In the genomic region with DNA sequence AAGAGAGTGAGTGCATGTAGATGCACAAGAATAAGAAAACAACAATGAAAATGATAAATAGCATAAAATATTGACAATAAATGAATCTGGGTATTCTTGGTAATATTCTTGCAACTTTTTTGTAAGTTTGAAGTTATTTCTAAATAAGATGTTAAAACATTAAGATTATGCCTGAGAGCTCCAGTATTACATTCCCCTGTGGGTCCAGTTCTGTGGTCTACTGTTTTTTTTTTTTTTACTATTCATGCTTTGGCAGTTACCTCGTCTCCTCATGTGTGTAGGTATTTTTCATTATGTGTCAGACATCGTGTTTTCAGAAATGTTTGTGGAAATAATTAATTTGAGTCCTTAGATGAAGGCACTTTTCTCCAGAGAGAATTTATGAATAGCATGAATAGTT, we compare ENCODE assay signal across 23 cellular contexts.
"Had no signal": no experiment of that assay in that cellular context is flagged by ENCODE, and none has a peak within 500 bp of the region (broad histone marks: within the 10 kb centered on the region; RNA-seq: fewer than 3 reads in every experiment).

No MANE protein-coding gene starts in this region.

- H3K36me3 ChIP-seq: colonic mucosa, esophagus muscularis mucosa, esophagus squamous epithelium, gastrocnemius medialis, gastroesophageal sphincter, heart left ventricle, heart right ventricle had no signal

- H3K9me3 ChIP-seq: colonic mucosa, gastrocnemius medialis had no signal

- H3K4me1 ChIP-seq: colonic mucosa, esophagus muscularis mucosa, esophagus squamous epithelium, foreskin keratinocyte, gastrocnemius medialis, gastroesophageal sphincter, heart left ventricle, heart right ventricle had no signal

- DNase-seq: colonic mucosa; cortex of kidney; dermis blood vessel endothelial cell; dorsolateral prefrontal cortex; effector CD4-positive, alpha-beta T cell; effector CD8-positive, alpha-beta T cell; effector memory CD4-positive, alpha-beta T cell; effector memory CD8-positive, alpha-beta T cell; endodermal cell; erythroblast; esophagus squamous epithelium; foreskin fibroblast; foreskin keratinocyte; foreskin melanocyte; gastrocnemius medialis; glutamatergic neuron; head of caudate nucleus; heart left ventricle; heart right ventricle had no signal

- H3K4me3 ChIP-seq: colonic mucosa, coronary artery, dorsolateral prefrontal cortex, esophagus muscularis mucosa, esophagus squamous epithelium, gastrocnemius medialis, gastroesophageal sphincter, heart left ventricle, heart right ventricle had no signal

- H3K27ac ChIP-seq: colonic mucosa, coronary artery, epithelial cell of prostate, esophagus muscularis mucosa, esophagus squamous epithelium, foreskin keratinocyte, gastrocnemius medialis, gastroesophageal sphincter, heart left ventricle, heart right ventricle had no signal
